Comparison of ENCODE assay signal across 8 cellular contexts in genomic region chr12:132909030-132909368, GRCh38. TPM values are rescaled to one million over a fixed set of nuclear protein-coding genes. Genes with fewer than 3 reads are reported as not detected.
DNase-seq lines count a peak whose midpoint lies in the region; ATAC-seq and TF ChIP-seq lines count a peak whose summit lies in the region.

No MANE protein-coding gene starts in this region.

- peaks cover 7 to 43% of the 10 kb centered on the region in 2 donors for H3K9me3 ChIP-seq in ascending aorta
- no peaks in the 10 kb centered on the region for H3K9me3 ChIP-seq in testis

- peak overlapping the region; percentile 84 for H3K4me3 Mint-ChIP-seq in activated CD4-positive, alpha-beta T cell treated with anti-CD3 and anti-CD28 coated beads for 36 hours

- H3K27me3 ChIP-seq in ascending aorta = no peaks in the 10 kb centered on the region
- H3K27me3 ChIP-seq in layer of hippocampus (ENCODE audit: control insufficient read depth, insufficient read depth, low read length) = no peaks in the 10 kb centered on the region
- no peaks in the 10 kb centered on the region for H3K27me3 ChIP-seq in testis

- H3K36me3 Mint-ChIP-seq in activated CD4-positive, alpha-beta T cell treated with anti-CD3 and anti-CD28 coated beads for 36 hours (ENCODE audit: low read depth) = peaks cover 20% of the 10 kb centered on the region

- H3K27ac Mint-ChIP-seq in activated CD4-positive, alpha-beta T cell treated with anti-CD3 and anti-CD28 coated beads for 36 hours = peak overlapping the region; percentile 88

- no peak for TF ChIP-seq POLR2A in testis (IDR thresholded peaks at IDR 0.05)

- WGBS in testis, 2 donors = 1 to 2% methylated on average over 22 of the region's 22 CpGs

- DNase-seq in activated CD4-positive, alpha-beta T cell treated with anti-CD3 and anti-CD28 coated beads for 36 hours = no peak
- DNase-seq in activated CD4-positive, alpha-beta T cell treated with anti-CD3 and anti-CD28 coated beads, Interleukin-2, amount 50 U/mL, for 1 hour = no peak
- DNase-seq in ascending aorta (ENCODE audit: low spot score in 2 of 2) (no peak), testis (no peak), NCI-H1092 treated with DMSO at 0.1 percent for 48 hours (lab: John Stamatoyannopoulos, UW) (no peak), SIG-M5 (lab: John Stamatoyannopoulos, UW) (no peak), NCI-H1105 (lab: John Stamatoyannopoulos, UW) (no peak)

- CTCF ChIA-PET in activated CD4-positive, alpha-beta T cell treated with anti-CD3 and anti-CD28 coated beads for 36 hours (lab: Charles Lee) = interaction anchor here (0.6 to 1.3 kb wide), 4 partner anchors 18 to 38 kb away, joined by 3 to 6 read pairs (median 4); partner anchors contain the start of gene CHFR

- H3K36me3 ChIP-seq in ascending aorta (no peaks in the 10 kb centered on the region), testis (ENCODE audit: low read depth, missing control alignments) (no peaks in the 10 kb centered on the region)

- intact Hi-C loops in activated CD4-positive, alpha-beta T cell treated with anti-CD3 and anti-CD28 coated beads for 36 hours (cut with DNase I, micrococcal nuclease) = loop anchor here in 1 of 2 experiments (5.0 kb wide), 1 partner anchor 147 kb away; the partner anchor contains the start of gene ANKLE2
- intact Hi-C loops in ascending aorta (cut with DNase I) (loop anchor here (2.0 to 5.0 kb wide), 2 partner anchors 46 to 147 kb away; partner anchors contain the start of gene ANKLE2), testis (cut with DNase I; ENCODE audit: low total_unique reads) (no loop called here)

- H3K4me1 ChIP-seq in ascending aorta (peaks cover 0 to 6% of the 10 kb centered on the region in 2 donors), testis (no peaks in the 10 kb centered on the region)

- H3K27me3 Mint-ChIP-seq in activated CD4-positive, alpha-beta T cell treated with anti-CD3 and anti-CD28 coated beads for 36 hours = peaks cover 2% of the 10 kb centered on the region

- no peak for ATAC-seq in activated CD4-positive, alpha-beta T cell treated with anti-CD3 and anti-CD28 coated beads for 36 hours

- peaks cover 16% of the 10 kb centered on the region for H3K9me3 Mint-ChIP-seq in activated CD4-positive, alpha-beta T cell treated with anti-CD3 and anti-CD28 coated beads for 36 hours (ENCODE audit: low read depth)

- H3K27ac ChIP-seq in ascending aorta (peak overlapping the region; percentile 83 to 85), layer of hippocampus (ENCODE audit: low read depth, low read length) (peak overlapping the region; percentile 71), testis (peak overlapping the region in 1 of 2 donors; percentile 88)

- peaks cover 15% of the 10 kb centered on the region for H3K4me1 Mint-ChIP-seq in activated CD4-positive, alpha-beta T cell treated with anti-CD3 and anti-CD28 coated beads for 36 hours

- POLR2A ChIA-PET in activated CD4-positive, alpha-beta T cell treated with anti-CD3 and anti-CD28 coated beads for 36 hours (lab: Charles Lee) = interaction anchor here (1.3 kb wide), 1 partner anchor 171 kb away, joined by 7 read pairs; no protein-coding TSS in a partner anchor

- TF ChIP-seq CTCF in ascending aorta (IDR thresholded peaks at IDR 0.05) (no peak), testis (IDR thresholded peaks at IDR 0.05) (no peak)

- peak overlapping the region; percentile 79 to 86 for H3K4me3 ChIP-seq in ascending aorta
- H3K4me3 ChIP-seq in testis = peak overlapping the region; percentile 48 to 81

RNA-seq across cellular contexts. Expression of gene CHFR, which starts 21.6 kb away (rescaled TPM):
- 10 to 100 TPM; 36.5 to 36.8 TPM for total RNA-seq in activated CD4-positive, alpha-beta T cell treated with anti-CD3 and anti-CD28 coated beads for 36 hours
- total RNA-seq in ascending aorta = 7.9 TPM
- 100 to 1,000 TPM in 1 of 2 donors, 10 to 100 TPM in 1; 89.6 to 100 TPM for total RNA-seq in testis
- 62.2 TPM for polyA plus RNA-seq in testis (ENCODE audit: insufficient read depth, low read depth, low replicate concordance)

RNA-seq across cellular contexts. Expression of gene ZNF605, which starts 47.1 kb away (rescaled TPM):
- total RNA-seq in activated CD4-positive, alpha-beta T cell treated with anti-CD3 and anti-CD28 coated beads for 36 hours = 1 to 10 TPM; 8.0 to 8.3 TPM
- 1.3 TPM for total RNA-seq in ascending aorta
- 10 to 100 TPM; 13.4 to 14.6 TPM for total RNA-seq in testis
- 3.2 TPM for polyA plus RNA-seq in testis (ENCODE audit: insufficient read depth, low read depth, low replicate concordance)
